25 cellular contexts compared by ENCODE assay signal in the genomic region with DNA sequence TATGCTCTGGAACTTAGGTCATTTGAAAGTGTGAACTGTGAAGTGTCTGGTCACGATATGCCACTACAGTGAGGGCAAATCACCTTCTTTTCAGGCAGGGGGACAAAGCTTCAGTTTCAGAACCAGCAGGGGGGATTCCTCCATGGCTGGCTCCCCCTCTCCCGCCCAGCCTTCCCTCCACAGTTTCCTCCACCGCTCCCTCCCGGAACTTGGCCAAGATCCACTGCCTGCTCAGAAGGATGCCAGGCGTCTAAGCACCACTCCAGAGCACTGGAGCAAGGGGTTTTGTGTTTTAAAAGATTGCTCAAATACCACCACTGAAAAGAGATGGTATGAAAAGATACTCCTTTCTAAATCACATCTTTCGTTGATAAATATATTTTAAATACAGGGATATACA.
A peak's percentile ranks its signal among the peaks of the same experiment; 100 is the strongest.
DNase-seq lines count a peak whose midpoint lies in the region; ATAC-seq and TF ChIP-seq lines count a peak whose summit lies in the region.
"Had no signal": no experiment of that assay in that cellular context is flagged by ENCODE, and none has a peak within 500 bp of the region (broad histone marks: within the 10 kb centered on the region; RNA-seq: fewer than 3 reads in every experiment).

No MANE protein-coding gene starts in this region.

- no peaks in the 10 kb centered on the region for H3K9me3 ChIP-seq in heart left ventricle
- no peaks in the 10 kb centered on the region for H3K9me3 ChIP-seq in right cardiac atrium (ENCODE audit: control insufficient read depth, low read length)
- no peaks in the 10 kb centered on the region for H3K9me3 ChIP-seq in upper lobe of right lung
- H3K9me3 ChIP-seq in esophagus squamous epithelium: no peaks in the 10 kb centered on the region
- H3K9me3 ChIP-seq: Caco-2, esophagus muscularis mucosa, gastrocnemius medialis, SJCRH30 had no signal

- H3K9me3 Mint-ChIP-seq in nephron progenitor cell: peaks cover 7% of the 10 kb centered on the region
- H3K9me3 Mint-ChIP-seq: stimulated activated naive CD8-positive, alpha-beta T cell treated with anti-CD3 and anti-CD28 coated beads, Interleukin-15, amount 100 ng/mL, for 72 hours had no signal

- WGBS in heart left ventricle, 4 donors: 35 to 59% (median 49%) methylated on average over 6 of the region's 6 CpGs
- WGBS in right cardiac atrium: 61% methylated on average over 6 of the region's 6 CpGs
- WGBS in esophagus squamous epithelium, 2 donors: 71 to 72% methylated on average over 6 of the region's 6 CpGs

- peaks cover 15% of the 10 kb centered on the region for H3K4me1 Mint-ChIP-seq in nephron progenitor cell

- peaks cover 76% of the 10 kb centered on the region for H3K36me3 Mint-ChIP-seq in nephron progenitor cell (ENCODE audit: low read depth)

- TF ChIP-seq CTCF in heart left ventricle (IDR thresholded peaks at IDR 0.05) (no peak), nephron progenitor cell (IDR thresholded peaks at IDR 0.05) (no peak), upper lobe of right lung (IDR thresholded peaks at IDR 0.05) (no peak), esophagus squamous epithelium (IDR thresholded peaks at IDR 0.05) (no peak)

- no peak overlapping the region for H3K4me3 Mint-ChIP-seq in nephron progenitor cell
- H3K4me3 Mint-ChIP-seq: activated CD4-positive, alpha-beta T cell treated with anti-CD3 and anti-CD28 coated beads for 36 hours; stimulated activated naive CD8-positive, alpha-beta T cell treated with anti-CD3 and anti-CD28 coated beads, Interleukin-15, amount 100 ng/mL, for 72 hours had no signal

- H3K27ac ChIP-seq in heart left ventricle (no peak overlapping the region), right cardiac atrium (ENCODE audit: low read length) (no peak overlapping the region), upper lobe of right lung (no peak overlapping the region), esophagus squamous epithelium (no peak overlapping the region)
- H3K27ac ChIP-seq: esophagus muscularis mucosa, gastrocnemius medialis, SJCRH30 had no signal

- no peak for TF ChIP-seq POLR2A in heart left ventricle (IDR thresholded peaks at IDR 0.05)
- no peak for TF ChIP-seq POLR2A in esophagus squamous epithelium (IDR thresholded peaks at IDR 0.05)

- DNase-seq in heart left ventricle: peak in 3 of 5 donors; percentile 22 to 46 (median 39)
- no peak for DNase-seq in Right ventricle myocardium inferior (ENCODE audit: missing footprints)
- DNase-seq in right cardiac atrium: peak in 2 of 3 donors; percentile 19 to 51
- no peak for DNase-seq in nephron progenitor cell
- DNase-seq in upper lobe of right lung: peak; percentile 70
- DNase-seq in NCI-H1417 (lab: John Stamatoyannopoulos, UW): no peak
- DNase-seq in DMS153 treated with DMSO at 0.1 percent for 48 hours (lab: John Stamatoyannopoulos, UW; ENCODE audit: unreplicated experiment): no peak
- no peak for DNase-seq in esophagus squamous epithelium (lab: John Stamatoyannopoulos, UW)
- DNase-seq: activated CD4-positive, alpha-beta T cell treated with anti-CD3 and anti-CD28 coated beads for 36 hours; activated naive CD4-positive, alpha-beta T cell treated with Interleukin-2 at 50 U/mL for 16 hours; activated T-cell treated with anti-CD3 and anti-CD28 coated beads, Interleukin-2, amount 50 U/mL, for 48 hours; Caco-2; cerebellar nuclear complex; effector CD8-positive, alpha-beta T cell; gastrocnemius medialis; NCI-H1048; NCI-H2029; NCI-H446 treated with DMSO at 0.1 percent for 48 hours; PC-3; retina; SJCRH30; stimulated activated CD4-positive, alpha-beta T cell treated with anti-CD3 and anti-CD28 coated beads, Interleukin-4, amount 100 ng/mL, for 4 hours; stimulated activated naive CD8-positive, alpha-beta T cell treated with anti-CD3 and anti-CD28 coated beads, Interleukin-15, amount 100 ng/mL, for 72 hours; T-helper 1 cell had no signal

- no peaks in the 10 kb centered on the region for H3K36me3 ChIP-seq in heart left ventricle
- no peaks in the 10 kb centered on the region for H3K36me3 ChIP-seq in upper lobe of right lung
- H3K36me3 ChIP-seq in esophagus squamous epithelium: no peaks in the 10 kb centered on the region
- H3K36me3 ChIP-seq: esophagus muscularis mucosa, gastrocnemius medialis, SJCRH30 had no signal

- no peaks in the 10 kb centered on the region for H3K27me3 Mint-ChIP-seq in nephron progenitor cell (ENCODE audit: low read depth, poor library complexity)
- H3K27me3 Mint-ChIP-seq: activated CD4-positive, alpha-beta T cell treated with anti-CD3 and anti-CD28 coated beads for 36 hours; stimulated activated naive CD8-positive, alpha-beta T cell treated with anti-CD3 and anti-CD28 coated beads, Interleukin-15, amount 100 ng/mL, for 72 hours had no signal

- H3K4me3 ChIP-seq in heart left ventricle (no peak overlapping the region), right cardiac atrium (ENCODE audit: low read length) (no peak overlapping the region), upper lobe of right lung (no peak overlapping the region), esophagus squamous epithelium (no peak overlapping the region)
- H3K4me3 ChIP-seq: esophagus muscularis mucosa, gastrocnemius medialis, SJCRH30 had no signal

- H3K4me1 ChIP-seq in heart left ventricle (peaks cover 0 to 9% (median 0%) of the 10 kb centered on the region in 12 donors), right cardiac atrium (ENCODE audit: control insufficient read depth, insufficient read depth, low read length) (peaks cover 2% of the 10 kb centered on the region), upper lobe of right lung (no peaks in the 10 kb centered on the region), esophagus squamous epithelium (no peaks in the 10 kb centered on the region)
- H3K4me1 ChIP-seq: Caco-2, gastrocnemius medialis, SJCRH30 had no signal

- H3K27me3 ChIP-seq in heart left ventricle: no peaks in the 10 kb centered on the region
- no peaks in the 10 kb centered on the region for H3K27me3 ChIP-seq in right cardiac atrium (ENCODE audit: control insufficient read depth, insufficient read depth)
- no peaks in the 10 kb centered on the region for H3K27me3 ChIP-seq in upper lobe of right lung
- H3K27me3 ChIP-seq in esophagus squamous epithelium: no peaks in the 10 kb centered on the region
- H3K27me3 ChIP-seq: esophagus muscularis mucosa, gastrocnemius medialis, SJCRH30 had no signal

- intact Hi-C loops in heart left ventricle (cut with DNase I) (no loop called here), Right ventricle myocardium inferior (cut with DNase I) (no loop called here), right cardiac atrium (cut with DNase I) (no loop called here), upper lobe of right lung (cut with DNase I) (no loop called here), esophagus squamous epithelium (cut with DNase I) (no loop called here)

- H3K27ac Mint-ChIP-seq in nephron progenitor cell: peak overlapping the region; percentile 63
- H3K27ac Mint-ChIP-seq: activated CD4-positive, alpha-beta T cell treated with anti-CD3 and anti-CD28 coated beads for 36 hours; stimulated activated naive CD8-positive, alpha-beta T cell treated with anti-CD3 and anti-CD28 coated beads, Interleukin-15, amount 100 ng/mL, for 72 hours had no signal

- ATAC-seq in heart left ventricle (peak in 3 of 4 donors; percentile 59 to 70 (median 66)), Right ventricle myocardium inferior (no peak), right cardiac atrium (peak in 1 of 2 donors; percentile 55), upper lobe of right lung (peak; percentile 74)
- ATAC-seq: activated CD4-positive, alpha-beta T cell treated with anti-CD3 and anti-CD28 coated beads for 36 hours; gastrocnemius medialis; PC-3; stimulated activated naive CD8-positive, alpha-beta T cell treated with anti-CD3 and anti-CD28 coated beads, Interleukin-15, amount 100 ng/mL, for 72 hours had no signal

Comparison
In these comparisons a context has a peak if more than half of its experiments do, and no peak if none do; other contexts are left out.
1. DNase-seq: peak in heart left ventricle (3 of 5), right cardiac atrium (2 of 3) and upper lobe of right lung (single experiment); none in Right ventricle myocardium inferior (single experiment), nephron progenitor cell (single experiment), NCI-H1417 (0 of 3), DMS153 treated with DMSO at 0.1 percent for 48 hours (single experiment) and esophagus squamous epithelium (single experiment).